In the genomic region with DNA sequence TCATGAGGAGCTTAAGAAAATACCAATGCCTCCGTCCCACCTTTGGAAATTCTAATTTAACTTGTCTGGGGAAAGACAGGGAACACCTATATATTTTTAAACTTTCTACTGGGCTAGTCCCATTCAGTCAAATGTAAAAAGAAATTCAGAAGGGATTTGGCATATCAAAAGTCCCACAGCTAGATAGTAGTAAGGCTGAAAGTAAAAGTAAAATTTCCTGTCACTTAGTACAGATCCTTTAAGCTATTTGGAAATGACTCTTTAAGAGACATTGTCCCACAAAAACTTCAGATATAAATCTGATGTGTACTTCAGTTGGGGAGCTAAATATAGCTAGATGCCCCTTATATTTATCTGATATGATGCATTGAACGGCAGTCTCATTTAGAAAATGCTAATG, we compare ENCODE assay signal across 19 cellular contexts.
DNase-seq lines count a peak whose midpoint lies in the region; ATAC-seq and TF ChIP-seq lines count a peak whose summit lies in the region.
"Had no signal": no experiment of that assay in that cellular context is flagged by ENCODE, and none has a peak within 500 bp of the region (broad histone marks: within the 10 kb centered on the region; RNA-seq: fewer than 3 reads in every experiment).

No MANE protein-coding gene starts in this region.

- H3K9me3 Mint-ChIP-seq in glutamatergic neuron (ENCODE audit: unreplicated experiment) = peaks cover 2% of the 10 kb centered on the region
- H3K9me3 Mint-ChIP-seq: GM23338 had no signal

- H3K36me3 Mint-ChIP-seq in glutamatergic neuron (ENCODE audit: unreplicated experiment) = no peaks in the 10 kb centered on the region
- H3K36me3 Mint-ChIP-seq: CD4-positive, alpha-beta memory T cell had no signal

- WGBS in body of pancreas, 2 donors = 71 to 75% methylated on average over 2 of the region's 2 CpGs

- H3K4me1 ChIP-seq in body of pancreas = no peaks in the 10 kb centered on the region
- H3K4me1 ChIP-seq: BE2C had no signal

- no peak for TF ChIP-seq POLR2A in body of pancreas (IDR thresholded peaks at IDR 0.05)

- ATAC-seq in GM18868 (IDR thresholded peaks at IDR 0.05; ENCODE audit: unreplicated experiment) (peak; percentile 60), GM21786 (IDR thresholded peaks at IDR 0.05; ENCODE audit: unreplicated experiment) (peak; percentile 55), HG03439 (IDR thresholded peaks at IDR 0.05; ENCODE audit: unreplicated experiment) (peak; percentile 59), body of pancreas (no peak)
- ATAC-seq: GM23338, T-helper 17 cell had no signal

- no peak overlapping the region for H3K4me3 Mint-ChIP-seq in glutamatergic neuron (ENCODE audit: unreplicated experiment)
- H3K4me3 Mint-ChIP-seq: CD4-positive, alpha-beta memory T cell; GM23338; T-helper 17 cell had no signal

- no peak overlapping the region for H3K4me3 ChIP-seq in body of pancreas
- H3K4me3 ChIP-seq: GM23338, PC-9 had no signal

- H3K4me1 Mint-ChIP-seq in glutamatergic neuron (ENCODE audit: low read depth, unreplicated experiment) = no peaks in the 10 kb centered on the region
- H3K4me1 Mint-ChIP-seq: CD4-positive, alpha-beta memory T cell; T-helper 17 cell had no signal

- H3K27me3 ChIP-seq in body of pancreas = no peaks in the 10 kb centered on the region
- H3K27me3 ChIP-seq: BE2C had no signal

- no peak overlapping the region for H3K27ac ChIP-seq in body of pancreas
- H3K27ac ChIP-seq: PC-9 had no signal

- H3K36me3 ChIP-seq in body of pancreas (replicated peaks in 1 of 2; ENCODE audit: insufficient read depth in 1 of 2, low read depth in 2 of 2) = no peaks in the 10 kb centered on the region
- H3K36me3 ChIP-seq: BE2C had no signal

- no peak overlapping the region for H3K27ac Mint-ChIP-seq in glutamatergic neuron (ENCODE audit: unreplicated experiment)
- H3K27ac Mint-ChIP-seq: CD4-positive, alpha-beta memory T cell; GM23338; T-helper 17 cell had no signal

- TF ChIP-seq CTCF in body of pancreas (IDR thresholded peaks at IDR 0.05) (no peak), glutamatergic neuron (IDR thresholded peaks at IDR 0.05; ENCODE audit: partially characterized antibody, unreplicated experiment) (no peak)

- H3K9me3 ChIP-seq in body of pancreas = no peaks in the 10 kb centered on the region
- H3K9me3 ChIP-seq: BE2C, SK-N-SH had no signal

- no peaks in the 10 kb centered on the region for H3K27me3 Mint-ChIP-seq in glutamatergic neuron (ENCODE audit: unreplicated experiment)
- H3K27me3 Mint-ChIP-seq: CD4-positive, alpha-beta memory T cell; T-helper 17 cell had no signal

- DNase-seq in body of pancreas = no peak
- no peak for DNase-seq in T-helper 1 cell
- DNase-seq in RPMI8226 = no peak
- no peak for DNase-seq in glutamatergic neuron
- DNase-seq: BE2C; CD4-positive, alpha-beta memory T cell; GF-D8; KBM-7; NCI-H1048; NCI-H146; NCI-H226; NCI-H748 treated with DMSO at 0.1 percent for 48 hours; PC-9; SK-N-SH; T-helper 17 cell had no signal

- intact Hi-C loops in body of pancreas (cut with DNase I) = no loop called here
